24 cellular contexts compared by ENCODE assay signal in genomic region chr2:175553944-175554343, GRCh38.
DNase-seq lines count a peak whose midpoint lies in the region; ATAC-seq, FAIRE-seq and TF ChIP-seq lines count a peak whose summit lies in the region.
"Had no signal": no experiment of that assay in that cellular context is flagged by ENCODE, and none has a peak within 500 bp of the region (broad histone marks: within the 10 kb centered on the region; RNA-seq: fewer than 3 reads in every experiment).

No MANE protein-coding gene starts in this region.

- no peak overlapping the region for H2BK20ac ChIP-seq in IMR-90 (ENCODE audit: low read depth, low read length)

- WGBS in IMR-90 (ENCODE audit: extremely low coverage in 2 of 2, insufficient read length in 1 of 2), 2 experiments: no CpG with 5 or more reads among the region's 2 CpGs
- 3% methylated on average over 2 of the region's 2 CpGs for WGBS in K562 (ENCODE audit: insufficient coverage, low coverage, missing lambda C conversion rate)

- H3K27me3 Mint-ChIP-seq in progenitor cell of endocrine pancreas: peaks cover 7% of the 10 kb centered on the region
- peaks cover 26% of the 10 kb centered on the region for H3K27me3 Mint-ChIP-seq in CD4-positive, alpha-beta T cell

- H3K27ac Mint-ChIP-seq in progenitor cell of endocrine pancreas: peak overlapping the region; percentile 12
- no peak overlapping the region for H3K27ac Mint-ChIP-seq in CD4-positive, alpha-beta T cell
- H3K27ac Mint-ChIP-seq: B cell; CD4-positive, CD25-positive, alpha-beta regulatory T cell; CD8-positive, alpha-beta memory T cell; HFFc6 had no signal

- no peak overlapping the region for H3K27ac ChIP-seq in IMR-90 (ENCODE audit: insufficient read depth, low read length)
- H3K27ac ChIP-seq in K562 (ENCODE audit: extremely low read depth, low read depth, low read length): no peak overlapping the region
- no peak overlapping the region for H3K27ac ChIP-seq in CD4-positive, alpha-beta T cell (ENCODE audit: low read depth, low read length)
- H3K27ac ChIP-seq: 22Rv1, BLaER1, C4-2B had no signal

- no peak overlapping the region for H3K18ac ChIP-seq in IMR-90 (ENCODE audit: low read depth, low read length)

- H2BK5ac ChIP-seq in IMR-90 (ENCODE audit: low read depth, low read length, poor library complexity, severe bottlenecking): no peak overlapping the region

- H3K9ac ChIP-seq in IMR-90 (ENCODE audit: low read depth, low read length) (no peak overlapping the region), K562 (ENCODE audit: insufficient read depth in 1 of 2, low read depth in 2 of 2, low read length in 2 of 2) (no peak overlapping the region)
- H3K9ac ChIP-seq: BLaER1 had no signal

- H3K4me1 ChIP-seq in IMR-90 (ENCODE audit: control insufficient read depth, insufficient read depth, low read length): no peaks in the 10 kb centered on the region
- H3K4me1 ChIP-seq in K562 (replicated peaks in 1 of 2; ENCODE audit: control insufficient read depth in 2 of 2, insufficient read depth in 2 of 2, low read length in 2 of 2): no peaks in the 10 kb centered on the region
- H3K4me1 ChIP-seq: BLaER1 had no signal

- no peak overlapping the region for H4K8ac ChIP-seq in IMR-90 (ENCODE audit: low read depth in 2 of 2, low read length in 2 of 2)

- H3K9me1 ChIP-seq in IMR-90 (ENCODE audit: insufficient read depth, low read length) (no peaks in the 10 kb centered on the region), K562 (ENCODE audit: control insufficient read depth, insufficient read depth, low read length) (no peaks in the 10 kb centered on the region)

- POLR2A ChIA-PET in IMR-90 (lab: Charles Lee; ENCODE audit: unreplicated experiment): no interaction called here
- POLR2A ChIA-PET in K562 (lab: Yijun Ruan, JAX): no interaction called here
- POLR2A ChIA-PET in CD4-positive, alpha-beta T cell (lab: Charles Lee): no interaction called here

- no peak overlapping the region for H3K4me3 Mint-ChIP-seq in progenitor cell of endocrine pancreas (ENCODE audit: low read depth)
- no peak overlapping the region for H3K4me3 Mint-ChIP-seq in CD4-positive, alpha-beta T cell
- H3K4me3 Mint-ChIP-seq: B cell; CD4-positive, CD25-positive, alpha-beta regulatory T cell; CD8-positive, alpha-beta memory T cell; HFFc6 had no signal

- H4K5ac ChIP-seq in IMR-90 (ENCODE audit: low read depth, low read length): no peak overlapping the region

- no peak for DNase-seq in IMR-90
- DNase-seq in K562 (ENCODE audit: extremely low read depth in 1 of 4, low spot score in 3 of 4): no peak
- no peak for DNase-seq in left lobe of liver (ENCODE audit: low spot score)
- no peak for DNase-seq in progenitor cell of endocrine pancreas (ENCODE audit: low spot score, unreplicated experiment)
- DNase-seq in SKM-1 treated with dmso at 0.1 percent for 144 hours (lab: John Stamatoyannopoulos, UW; ENCODE audit: unreplicated experiment): no peak
- no peak for DNase-seq in CD4-positive, alpha-beta T cell
- DNase-seq: CD4-positive, CD25-positive, alpha-beta regulatory T cell; CD8-positive, alpha-beta memory T cell; DMS 273 treated with DMSO at 0.1 percent for 48 hours; DMS79; EL; GDM1; GOT3; HFFc6 had no signal

- no peak overlapping the region for H2BK120ac ChIP-seq in IMR-90 (ENCODE audit: low read depth, low read length)

- BruUV-seq in IMR-90 (replicated peaks; lab: Mats Ljungman, UMichigan) (no TSS peak), K562 (replicated peaks; lab: Mats Ljungman, UMichigan) (no TSS peak)

- TF ChIP-seq CTCF in IMR-90 (conservative IDR thresholded peaks at IDR 0.05; ENCODE audit: low read depth, low read length) (no peak), K562 (IDR thresholded peaks at IDR 0.05 in 2 of 3, conservative IDR thresholded peaks at IDR 0.05 in 1 of 3; ENCODE audit: insufficient read depth in 2 of 3, low read depth in 1 of 3, low read length in 3 of 3) (no peak), progenitor cell of endocrine pancreas (IDR thresholded peaks at IDR 0.05; ENCODE audit: unreplicated experiment) (no peak)
- TF ChIP-seq CTCF in CD4-positive, alpha-beta T cell (IDR thresholded peaks at IDR 0.05): no peak

- no peak overlapping the region for H3K4ac ChIP-seq in IMR-90 (ENCODE audit: low read depth, low read length)

- TF ChIP-seq POLR2A in IMR-90 (IDR thresholded peaks at IDR 0.05; ENCODE audit: low read depth, low read length) (no peak), K562 (conservative IDR thresholded peaks at IDR 0.05) (no peak)

- no peak overlapping the region for H3K14ac ChIP-seq in IMR-90 (replicated peaks; ENCODE audit: low read depth, low read length)

- H3K4me3 ChIP-seq in IMR-90 (ENCODE audit: insufficient read depth, low read depth, low read length) (no peak overlapping the region), K562 (no peak overlapping the region)
- H3K4me3 ChIP-seq: BLaER1, GM12878, HAP-1 had no signal

- intact Hi-C loops in IMR-90 (cut with micrococcal nuclease) (no loop called here), K562 (cut with micrococcal nuclease) (no loop called here)
- intact Hi-C loops in CD4-positive, alpha-beta T cell (cut with DNase I, micrococcal nuclease): no loop called here

- no peaks in the 10 kb centered on the region for H3K79me2 ChIP-seq in K562 (ENCODE audit: control insufficient read depth, insufficient read depth, low read length)

- FAIRE-seq in K562 (lab: Jason Lieb, UNC): no peak
- FAIRE-seq: A204.1, D721Med, GM12878, H54 had no signal

- TF ChIP-seq RAD21 in IMR-90 (IDR thresholded peaks at IDR 0.05; ENCODE audit: low read length) (no peak), K562 (CRISPR knock-in tag; conservative IDR thresholded peaks at IDR 0.05 in 1 of 2, IDR thresholded peaks at IDR 0.05 in 1 of 2) (no peak)

- no peak overlapping the region for H2AK5ac ChIP-seq in IMR-90 (ENCODE audit: low read depth, low read length)

- H4K20me1 ChIP-seq in IMR-90 (ENCODE audit: insufficient read depth, low read length) (no peaks in the 10 kb centered on the region), K562 (replicated peaks; ENCODE audit: control insufficient read depth, insufficient read depth, low read length) (no peaks in the 10 kb centered on the region)
- H4K20me1 ChIP-seq: BLaER1 had no signal

- H2BK15ac ChIP-seq in IMR-90 (ENCODE audit: low read depth, low read length): no peak overlapping the region

- H3K4me2 ChIP-seq in IMR-90 (ENCODE audit: low read depth, low read length) (no peak overlapping the region), K562 (ENCODE audit: insufficient read depth, low read length) (no peak overlapping the region)
- H3K4me2 ChIP-seq: BLaER1 had no signal

- no peaks in the 10 kb centered on the region for H3K27me3 ChIP-seq in IMR-90 (ENCODE audit: control insufficient read depth, insufficient read depth, low read length)
- H3K27me3 ChIP-seq in K562 (ENCODE audit: control insufficient read depth in 2 of 2, insufficient read depth in 2 of 2, low read length in 2 of 2): peaks cover 3 to 4% of the 10 kb centered on the region in 2 experiments; a peak in 3 of 5 replicates
- peaks cover 5% of the 10 kb centered on the region for H3K27me3 ChIP-seq in CD4-positive, alpha-beta T cell (ENCODE audit: control insufficient read depth, insufficient read depth, low read length)
- H3K27me3 ChIP-seq: BLaER1 had no signal

- H3K36me3 ChIP-seq in IMR-90 (ENCODE audit: control insufficient read depth, insufficient read depth, low read length) (no peaks in the 10 kb centered on the region), K562 (ENCODE audit: control insufficient read depth, insufficient read depth, low read length) (no peaks in the 10 kb centered on the region)
- H3K36me3 ChIP-seq: BLaER1, HAP-1 had no signal

- no peak overlapping the region for H2AFZ ChIP-seq in IMR-90 (replicated peaks; ENCODE audit: low read length, poor library complexity)
- H2AFZ ChIP-seq in K562 (ENCODE audit: low read depth, low read length): no peak overlapping the region

- in situ Hi-C loops in IMR-90 (cut with MboI; ENCODE audit: low sequenced_read_pairs) (no loop called here), K562 (cut with MboI) (no loop called here)

- H3K9me3 Mint-ChIP-seq in progenitor cell of endocrine pancreas (ENCODE audit: low read depth): peaks cover 2% of the 10 kb centered on the region
- no peaks in the 10 kb centered on the region for H3K9me3 Mint-ChIP-seq in CD4-positive, alpha-beta T cell

- no peaks in the 10 kb centered on the region for H3K36me3 Mint-ChIP-seq in progenitor cell of endocrine pancreas (ENCODE audit: insufficient read depth)
- no peaks in the 10 kb centered on the region for H3K36me3 Mint-ChIP-seq in CD4-positive, alpha-beta T cell (ENCODE audit: low read depth)
- H3K36me3 Mint-ChIP-seq: CD4-positive, CD25-positive, alpha-beta regulatory T cell; CD8-positive, alpha-beta memory T cell had no signal

- dilution Hi-C loops in IMR-90 (cut with HindIII; ENCODE audit: low sequenced_read_pairs, unreplicated experiment): no loop called here

- no peak overlapping the region for H3K23ac ChIP-seq in IMR-90 (ENCODE audit: low read depth, low read length)

- H2AK9ac ChIP-seq in IMR-90 (replicated peaks; ENCODE audit: low read depth, low read length, poor library complexity): no peak overlapping the region

- CTCF ChIA-PET in IMR-90 (lab: Yijun Ruan, JAX): no interaction called here
- CTCF ChIA-PET in K562 (lab: Yijun Ruan, JAX; ENCODE audit: low intra/inter-chr PET ratio): no interaction called here
- CTCF ChIA-PET in CD4-positive, alpha-beta T cell (lab: Charles Lee): no interaction called here

- H3K56ac ChIP-seq in IMR-90 (ENCODE audit: extremely low read depth, insufficient read depth, low read length): no peak overlapping the region

- H3K79me1 ChIP-seq in IMR-90 (ENCODE audit: low read depth in 1 of 2, low read length in 2 of 2): no peaks in the 10 kb centered on the region

- H3K4me1 Mint-ChIP-seq in progenitor cell of endocrine pancreas (ENCODE audit: low read depth): peaks cover 6% of the 10 kb centered on the region
- no peaks in the 10 kb centered on the region for H3K4me1 Mint-ChIP-seq in CD4-positive, alpha-beta T cell (ENCODE audit: low read depth)
- H3K4me1 Mint-ChIP-seq: B cell; CD4-positive, CD25-positive, alpha-beta regulatory T cell; CD8-positive, alpha-beta memory T cell had no signal

- H4K91ac ChIP-seq in IMR-90 (ENCODE audit: insufficient read depth, low read depth, low read length): no peak overlapping the region

- H3K9me3 ChIP-seq in IMR-90 (ENCODE audit: control insufficient read depth, insufficient read depth, low read length) (no peaks in the 10 kb centered on the region), K562 (replicated peaks; ENCODE audit: control insufficient read depth, insufficient read depth, low read depth, low read length) (no peaks in the 10 kb centered on the region)
- no peaks in the 10 kb centered on the region for H3K9me3 ChIP-seq in CD4-positive, alpha-beta T cell (ENCODE audit: control insufficient read depth, low read length)
- H3K9me3 ChIP-seq: BLaER1, HAP-1 had no signal

- TF ChIP-seq EP300 in K562 (IDR thresholded peaks at IDR 0.05; ENCODE audit: low read length): no peak

- ATAC-seq in IMR-90 (ENCODE audit: low read depth) (no peak), K562 (no peak), left lobe of liver (peak; percentile 53), HG03565 (IDR thresholded peaks at IDR 0.05; ENCODE audit: unreplicated experiment) (no peak)
- no peak for ATAC-seq in CD4-positive, alpha-beta T cell (ENCODE audit: poor library complexity)
- ATAC-seq: GM12878 had no signal

TF ChIP-seq in IMR-90, 13 proteins besides CTCF, POLR2A, EP300 and RAD21 (continues in another document):
- TF ChIP-seq MAFK (IDR thresholded peaks at IDR 0.05; ENCODE audit: low read depth, low read length): no peak

TF ChIP-seq in K562, 482 proteins besides CTCF, POLR2A, EP300 and RAD21 (continues in another document):
- TF ChIP-seq CEBPB (tag; IDR thresholded peaks at IDR 0.05): peak; percentile 32; the same call in 1 of the 2 replicates
